In the genomic region with DNA sequence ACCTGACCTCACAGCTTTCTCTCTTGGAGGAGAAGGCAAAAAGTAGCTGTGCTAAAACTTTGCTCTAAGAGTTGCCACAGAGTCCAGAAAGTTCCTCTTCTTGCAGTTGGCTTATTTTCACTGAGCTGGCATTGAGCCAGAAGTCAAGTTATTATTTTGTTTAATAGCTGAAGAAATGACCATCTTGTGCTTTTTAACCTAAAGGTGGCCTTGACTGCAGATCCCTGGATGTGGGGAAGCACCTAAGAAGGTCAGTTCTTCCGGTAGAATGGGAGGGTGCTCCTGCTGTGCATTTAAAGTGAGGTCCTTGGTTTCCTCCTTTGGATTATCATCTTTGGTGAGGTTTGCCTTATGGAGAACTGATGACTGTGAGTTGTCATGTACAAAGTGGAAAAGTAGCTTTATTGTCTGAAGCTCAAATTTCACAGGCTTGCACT, we compare ENCODE assay signal across 21 cellular contexts.
"Had no signal": no experiment of that assay in that cellular context is flagged by ENCODE, and none has a peak within 500 bp of the region (broad histone marks: within the 10 kb centered on the region; RNA-seq: fewer than 3 reads in every experiment).

No MANE protein-coding gene starts in this region.

- H3K4me3 ChIP-seq: adrenal gland, ascending aorta, ovary, skin epidermis, tibial artery had no signal

- DNase-seq: activated CD4-positive, alpha-beta T cell treated with anti-CD3 and anti-CD28 coated beads for 4 hours; activated CD4-positive, alpha-beta T cell treated with anti-CD3 and anti-CD28 coated beads, Interleukin-2, amount 50 U/mL, for 48 hours; activated CD4-positive, CD25-positive, alpha-beta regulatory T cell; activated CD8-positive, alpha-beta memory T cell treated with anti-CD3 and anti-CD28 coated beads, Interleukin-2, amount 50 U/mL, for 48 hours; activated naive CD4-positive, alpha-beta T cell; activated T-cell treated with anti-CD3 and anti-CD28 coated beads, Interleukin-2, amount 50 U/mL, for 4 hours; adrenal gland; brain microvascular endothelial cell; caudate nucleus; effector memory CD4-positive, alpha-beta T cell; foreskin melanocyte; ovary; right cardiac atrium; stimulated activated CD4-positive, alpha-beta T cell treated with anti-CD3 and anti-CD28 coated beads, Interleukin-2, amount 100 ng/mL, for 24 hours; stimulated activated naive CD8-positive, alpha-beta T cell treated with anti-CD3 and anti-CD28 coated beads, Interleukin-15, amount 100 ng/mL, for 72 hours; tibial artery had no signal

- H3K27ac ChIP-seq: adrenal gland, ascending aorta, brain microvascular endothelial cell, neutrophil, ovary, skin epidermis, tibial artery had no signal

- ATAC-seq: activated T-cell treated with anti-CD3 and anti-CD28 coated beads, Interleukin-2, amount 50 U/mL, for 4 hours; esophagus mucosa; right cardiac atrium; stimulated activated effector memory CD8-positive, alpha-beta T cell treated with anti-CD3 and anti-CD28 coated beads, Interleukin-12 subunit alpha, Interleukin-12 subunit beta, amount 100 ng/mL, for 72 hours; stimulated activated naive CD8-positive, alpha-beta T cell treated with anti-CD3 and anti-CD28 coated beads, Interleukin-15, amount 100 ng/mL, for 72 hours had no signal

- H3K27me3 ChIP-seq: adrenal gland, ascending aorta, brain microvascular endothelial cell, neutrophil, ovary, tibial artery had no signal
